ENCODE assay signal across 17 cellular contexts in genomic region chr11:112526699-112527410, GRCh38.
DNase-seq lines count a peak whose midpoint lies in the region; ATAC-seq, FAIRE-seq and TF ChIP-seq lines count a peak whose summit lies in the region.
"Had no signal": no experiment of that assay in that cellular context is flagged by ENCODE, and none has a peak within 500 bp of the region (broad histone marks: within the 10 kb centered on the region; RNA-seq: fewer than 3 reads in every experiment).

No MANE protein-coding gene starts in this region.

- TF ChIP-seq CTCF in keratinocyte (optimal IDR thresholded peaks at IDR 0.05 in 1 of 3, IDR thresholded peaks at IDR 0.05 in 1 of 3, conservative IDR thresholded peaks at IDR 0.05 in 1 of 3; ENCODE audit: extremely low read depth in 1 of 3, insufficient read depth in 2 of 3, low read length in 3 of 3): no peak
- no peak for TF ChIP-seq CTCF in glutamatergic neuron (IDR thresholded peaks at IDR 0.05; ENCODE audit: partially characterized antibody, unreplicated experiment)
- TF ChIP-seq CTCF in D721Med (IDR thresholded peaks at IDR 0.05; ENCODE audit: insufficient read depth, missing control alignments): no peak

- H3K4me1 ChIP-seq in keratinocyte (ENCODE audit: control insufficient read depth, extremely low read depth, insufficient read depth, low read length): peaks cover 16% of the 10 kb centered on the region
- H3K4me1 ChIP-seq: BLaER1 had no signal

- no peaks in the 10 kb centered on the region for H3K9me3 Mint-ChIP-seq in activated naive CD8-positive, alpha-beta T cell treated with anti-CD3 and anti-CD28 coated beads, Interleukin-2, amount 50 U/mL, for 24 hours
- H3K9me3 Mint-ChIP-seq in glutamatergic neuron (ENCODE audit: unreplicated experiment): no peaks in the 10 kb centered on the region
- H3K9me3 Mint-ChIP-seq: H9 had no signal

- H2AFZ ChIP-seq in keratinocyte (ENCODE audit: control insufficient read depth, low read length): no peak overlapping the region

- no peak overlapping the region for H3K4me3 Mint-ChIP-seq in activated naive CD8-positive, alpha-beta T cell treated with anti-CD3 and anti-CD28 coated beads, Interleukin-2, amount 50 U/mL, for 24 hours
- H3K4me3 Mint-ChIP-seq in glutamatergic neuron (ENCODE audit: unreplicated experiment): no peak overlapping the region
- H3K4me3 Mint-ChIP-seq: H9 had no signal

- no peaks in the 10 kb centered on the region for H3K79me2 ChIP-seq in keratinocyte (ENCODE audit: control insufficient read depth, insufficient read depth, low read length)

- H3K27me3 Mint-ChIP-seq in activated naive CD8-positive, alpha-beta T cell treated with anti-CD3 and anti-CD28 coated beads, Interleukin-2, amount 50 U/mL, for 24 hours: peaks cover 12% of the 10 kb centered on the region
- H3K27me3 Mint-ChIP-seq in glutamatergic neuron (ENCODE audit: unreplicated experiment): peaks cover 9% of the 10 kb centered on the region

- H3K27ac ChIP-seq in keratinocyte (ENCODE audit: control insufficient read depth, insufficient read depth, low read length): no peak overlapping the region
- H3K27ac ChIP-seq: BLaER1 had no signal

- H3K4me1 Mint-ChIP-seq in activated naive CD8-positive, alpha-beta T cell treated with anti-CD3 and anti-CD28 coated beads, Interleukin-2, amount 50 U/mL, for 24 hours: peaks cover 15% of the 10 kb centered on the region
- H3K4me1 Mint-ChIP-seq in glutamatergic neuron (ENCODE audit: low read depth, unreplicated experiment): peaks cover 2% of the 10 kb centered on the region

- no peak overlapping the region for H3K4me3 ChIP-seq in keratinocyte (ENCODE audit: control insufficient read depth in 2 of 3, extremely low read depth in 1 of 3, insufficient read depth in 2 of 3, low read depth in 1 of 3, low read length in 3 of 3)
- H3K4me3 ChIP-seq: BLaER1 had no signal

- H3K4me2 ChIP-seq in keratinocyte (ENCODE audit: control insufficient read depth, extremely low read depth, insufficient read depth, low read depth, low read length): no peak overlapping the region
- H3K4me2 ChIP-seq: BLaER1 had no signal

- ATAC-seq in Right ventricle myocardium inferior: peak; percentile 18
- ATAC-seq in activated naive CD8-positive, alpha-beta T cell treated with anti-CD3 and anti-CD28 coated beads, Interleukin-2, amount 50 U/mL, for 24 hours: peak; percentile 85
- peak; percentile 88 for ATAC-seq in stimulated activated naive CD8-positive, alpha-beta T cell treated with anti-CD3 and anti-CD28 coated beads, Interleukin-15, Interleukin-2, amounts not matched to agents 100 U/mL and 50 U/mL, for 24 hours
- ATAC-seq: left lobe of liver had no signal

- no peaks in the 10 kb centered on the region for H3K36me3 ChIP-seq in keratinocyte (ENCODE audit: control insufficient read depth in 2 of 2, extremely low read depth in 1 of 2, insufficient read depth in 2 of 2, low read length in 2 of 2)
- H3K36me3 ChIP-seq: BLaER1 had no signal

- no peaks in the 10 kb centered on the region for H3K9me3 ChIP-seq in keratinocyte (ENCODE audit: control insufficient read depth, low read depth, low read length)
- H3K9me3 ChIP-seq: BLaER1 had no signal

- no peaks in the 10 kb centered on the region for H3K27me3 ChIP-seq in keratinocyte (ENCODE audit: control insufficient read depth, extremely low read depth, insufficient read depth, low read length)
- H3K27me3 ChIP-seq: BLaER1 had no signal

- no peaks in the 10 kb centered on the region for H3K36me3 Mint-ChIP-seq in activated naive CD8-positive, alpha-beta T cell treated with anti-CD3 and anti-CD28 coated beads, Interleukin-2, amount 50 U/mL, for 24 hours (ENCODE audit: low read depth)
- H3K36me3 Mint-ChIP-seq in glutamatergic neuron (ENCODE audit: unreplicated experiment): no peaks in the 10 kb centered on the region

- DNase-seq in Right ventricle myocardium inferior (ENCODE audit: missing footprints) (no peak), cardiac septum (ENCODE audit: low spot score) (no peak), keratinocyte (ENCODE audit: low read depth, low spot score) (peak; percentile 35), HUDEP-2 (lab: John Stamatoyannopoulos, UW; ENCODE audit: unreplicated experiment in 76 of 76) (no peak), glutamatergic neuron (no peak), D721Med (ENCODE audit: insufficient read length, low spot score) (no peak)
- peak; percentile 16 for DNase-seq in activated naive CD8-positive, alpha-beta T cell treated with anti-CD3 and anti-CD28 coated beads, Interleukin-2, amount 50 U/mL, for 24 hours
- peak; percentile 27 for DNase-seq in stimulated activated naive CD8-positive, alpha-beta T cell treated with anti-CD3 and anti-CD28 coated beads, Interleukin-15, Interleukin-2, amounts not matched to agents 100 U/mL and 50 U/mL, for 24 hours
- DNase-seq: effector CD8-positive, alpha-beta T cell; H9; MM.1S; NCI-H2171 treated with DMSO at 0.1 percent for 48 hours; RPMI8226; T1000 had no signal

- FAIRE-seq in keratinocyte (lab: Jason Lieb, UNC): no peak
- no peak for FAIRE-seq in D721Med (lab: Jason Lieb, UNC)
- FAIRE-seq: GM18507 had no signal

- dilution Hi-C loops in keratinocyte (cut with MboI; ENCODE audit: extremely low pct_ligation_motif_present, low sequenced_read_pairs): no loop called here

- H3K9ac ChIP-seq in keratinocyte (ENCODE audit: control insufficient read depth, extremely low read depth, insufficient read depth, low read length): no peak overlapping the region
- H3K9ac ChIP-seq: BLaER1 had no signal

- H4K20me1 ChIP-seq in keratinocyte (ENCODE audit: control insufficient read depth, extremely low read depth, insufficient read depth, low read length): no peaks in the 10 kb centered on the region
- H4K20me1 ChIP-seq: BLaER1 had no signal

- intact Hi-C loops in Right ventricle myocardium inferior (cut with DNase I): no loop called here
- intact Hi-C loops in cardiac septum (cut with DNase I): no loop called here

- no peaks in the 10 kb centered on the region for H3K9me1 ChIP-seq in keratinocyte (ENCODE audit: control insufficient read depth, extremely low read depth, insufficient read depth, low read length)

- H3K27ac Mint-ChIP-seq in activated naive CD8-positive, alpha-beta T cell treated with anti-CD3 and anti-CD28 coated beads, Interleukin-2, amount 50 U/mL, for 24 hours: no peak overlapping the region
- H3K27ac Mint-ChIP-seq in glutamatergic neuron (ENCODE audit: unreplicated experiment): no peak overlapping the region

Comparison
In these comparisons a context has a peak if more than half of its experiments do, and no peak if none do; other contexts are left out.
1. ATAC-seq: peak in every context shown above with its lines; median percentile 88 in stimulated activated naive CD8-positive, alpha-beta T cell treated with anti-CD3 and anti-CD28 coated beads, Interleukin-15, Interleukin-2, amounts not matched to agents 100 U/mL and 50 U/mL, for 24 hours; 85 in activated naive CD8-positive, alpha-beta T cell treated with anti-CD3 and anti-CD28 coated beads, Interleukin-2, amount 50 U/mL, for 24 hours; 18 in Right ventricle myocardium inferior.
2. DNase-seq: peak in activated naive CD8-positive, alpha-beta T cell treated with anti-CD3 and anti-CD28 coated beads, Interleukin-2, amount 50 U/mL, for 24 hours (single experiment), keratinocyte (single experiment) and stimulated activated naive CD8-positive, alpha-beta T cell treated with anti-CD3 and anti-CD28 coated beads, Interleukin-15, Interleukin-2, amounts not matched to agents 100 U/mL and 50 U/mL, for 24 hours (single experiment); none in Right ventricle myocardium inferior (single experiment), cardiac septum (single experiment), HUDEP-2 (0 of 76), glutamatergic neuron (single experiment) and D721Med (single experiment).